Comparison of ENCODE assay signal across 8 cellular contexts in the genomic region with DNA sequence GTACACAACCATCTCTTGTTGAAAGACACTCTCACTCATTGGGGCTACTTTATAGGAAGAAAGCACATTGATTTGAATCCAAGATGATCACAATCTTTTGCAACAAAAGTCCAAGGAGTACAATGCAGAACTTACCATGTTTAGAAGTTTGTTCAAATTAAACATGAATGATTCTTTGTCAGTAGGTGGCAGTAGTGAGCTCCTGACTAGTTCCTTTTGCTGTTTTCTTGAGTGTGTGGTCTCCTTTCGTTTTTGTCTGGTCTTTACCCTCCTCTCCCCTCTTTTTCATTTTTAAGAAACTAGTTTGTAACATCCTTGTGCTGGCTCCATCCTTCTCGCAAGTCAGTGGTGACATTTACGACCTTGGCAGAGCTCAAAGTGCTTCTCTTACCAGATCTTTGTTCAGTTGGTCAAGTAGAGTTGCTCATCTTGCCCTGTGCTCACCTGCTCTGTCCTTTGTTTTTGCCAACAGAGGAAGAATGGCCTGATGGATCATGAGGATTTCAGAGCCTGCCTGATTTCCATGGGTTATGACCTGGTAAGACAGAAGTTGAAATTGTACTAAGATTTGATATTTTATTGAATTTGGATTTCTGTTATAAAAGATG. TPM values are rescaled to one million over a fixed set of nuclear protein-coding genes. Genes with fewer than 3 reads are reported as not detected.
DNase-seq lines count a peak whose midpoint lies in the region; ATAC-seq and TF ChIP-seq lines count a peak whose summit lies in the region.

No MANE protein-coding gene starts in this region.

- H3K36me3 ChIP-seq in heart left ventricle (peaks cover 0 to 85% (median 60%) of the 10 kb centered on the region in 9 donors), esophagus muscularis mucosa (peaks cover 0 to 79% (median 12%) of the 10 kb centered on the region in 4 donors), neutrophil (no peaks in the 10 kb centered on the region)

- WGBS in heart left ventricle, 4 donors, result 32 to 45% (median 42%) methylated on average over 3 of the region's 3 CpGs
- WGBS in esophagus muscularis mucosa, result 54% methylated on average over 3 of the region's 3 CpGs

- H3K27me3 ChIP-seq in heart left ventricle (no peaks in the 10 kb centered on the region), esophagus muscularis mucosa (no peaks in the 10 kb centered on the region), neutrophil (no peaks in the 10 kb centered on the region)

- TF ChIP-seq CTCF in heart left ventricle (IDR thresholded peaks at IDR 0.05) (peak; percentile 42 to 73 (median 61)), esophagus muscularis mucosa (IDR thresholded peaks at IDR 0.05) (peak; percentile 44 to 66 (median 59)), neutrophil (IDR thresholded peaks at IDR 0.05) (peak; percentile 22)

- H3K9me3 ChIP-seq in heart left ventricle, result no peaks in the 10 kb centered on the region
- no peaks in the 10 kb centered on the region for H3K9me3 ChIP-seq in esophagus muscularis mucosa
- H3K9me3 ChIP-seq in neutrophil, result no peaks in the 10 kb centered on the region

- H3K27ac ChIP-seq in heart left ventricle, result peak overlapping the region in 2 of 12 donors; percentile 1 to 11
- H3K27ac ChIP-seq in esophagus muscularis mucosa (replicated peaks in 1 of 4), result no peak overlapping the region
- no peak overlapping the region for H3K27ac ChIP-seq in neutrophil

- TF ChIP-seq EP300 in esophagus muscularis mucosa (IDR thresholded peaks at IDR 0.05), result no peak

- intact Hi-C loops in heart left ventricle (cut with DNase I) (no loop called here), cardiac septum (cut with DNase I) (no loop called here), esophagus muscularis mucosa (cut with DNase I) (no loop called here), head of caudate nucleus (cut with DNase I) (no loop called here)

- ATAC-seq in heart left ventricle (no peak), HG02884 (IDR thresholded peaks at IDR 0.05; ENCODE audit: unreplicated experiment) (peak; percentile 78)

- H3K4me3 ChIP-seq in heart left ventricle (no peak overlapping the region), esophagus muscularis mucosa (no peak overlapping the region), neutrophil (ENCODE audit: low read depth in 1 of 2, low read length in 1 of 2) (no peak overlapping the region)

- DNase-seq in heart left ventricle, result no peak
- no peak for DNase-seq in cardiac septum (ENCODE audit: low spot score)
- peak; percentile 43 for DNase-seq in RPMI7951 (ENCODE audit: low read depth)
- DNase-seq in esophagus muscularis mucosa (ENCODE audit: extremely low spot score), result no peak
- no peak for DNase-seq in head of caudate nucleus
- DNase-seq in activated effector memory CD4-positive, alpha-beta T cell treated with Interleukin-2 at 50 U/mL for 16 hours, result no peak

- H3K4me1 ChIP-seq in heart left ventricle, result peaks cover 0 to 32% (median 0%) of the 10 kb centered on the region in 12 donors
- no peaks in the 10 kb centered on the region for H3K4me1 ChIP-seq in esophagus muscularis mucosa
- H3K4me1 ChIP-seq in neutrophil (ENCODE audit: control insufficient read depth in 1 of 2, insufficient read depth in 1 of 2, low read depth in 1 of 2, low read length in 1 of 2), result no peaks in the 10 kb centered on the region

- TF ChIP-seq POLR2A in heart left ventricle (IDR thresholded peaks at IDR 0.05), result no peak
- TF ChIP-seq POLR2A in esophagus muscularis mucosa (IDR thresholded peaks at IDR 0.05; ENCODE audit: low read depth), result no peak

RNA-seq across cellular contexts. Expression of gene MTR, which starts 35.7 kb away (rescaled TPM):
- 10 to 100 TPM; 30.8 to 84.2 (median 51.4) TPM for total RNA-seq in heart left ventricle
- 10 to 100 TPM; 11.8 to 12.8 TPM for polyA plus RNA-seq in heart left ventricle
- total RNA-seq in cardiac septum, result 58.8 TPM
- total RNA-seq in RPMI7951 (2014; rRNA removed; shearing (Covaris generic)), result 12.5 TPM in 2 replicates
- 10 to 100 TPM; 29.7 to 43.4 (median 34.6) TPM for total RNA-seq in esophagus muscularis mucosa
